In genomic region chr3:14206548-14207177, GRCh38 we compare ENCODE assay signal across 23 cellular contexts. TPM values are rescaled to one million over a fixed set of nuclear protein-coding genes. Genes with fewer than 3 reads are reported as not detected.
DNase-seq lines count a peak whose midpoint lies in the region; ATAC-seq and TF ChIP-seq lines count a peak whose summit lies in the region.
"Had no signal": no experiment of that assay in that cellular context is flagged by ENCODE, and none has a peak within 500 bp of the region (broad histone marks: within the 10 kb centered on the region; RNA-seq: fewer than 3 reads in every experiment).

No MANE protein-coding gene starts in this region.

- in situ Hi-C loops in IMR-90 (cut with MboI; ENCODE audit: low sequenced_read_pairs): loop anchor here (10.0 kb wide), 1 partner anchor 338 kb away; the partner anchor contains the start of gene GRIP2

- H3K4me2 ChIP-seq in IMR-90 (ENCODE audit: low read depth, low read length) (no peak overlapping the region), mesendoderm (ENCODE audit: low read length) (no peak overlapping the region)

- H3K4me1 ChIP-seq in IMR-90 (ENCODE audit: control insufficient read depth, insufficient read depth, low read length): peaks cover 42% of the 10 kb centered on the region
- no peaks in the 10 kb centered on the region for H3K4me1 ChIP-seq in mesendoderm (ENCODE audit: control insufficient read depth, low read depth, low read length)
- H3K4me1 ChIP-seq in sigmoid colon: no peaks in the 10 kb centered on the region

- peak; percentile 57 for DNase-seq in H7
- no peak for DNase-seq in IMR-90
- DNase-seq in WERI-Rb-1: no peak
- DNase-seq in mesendoderm: peak; percentile 66
- no peak for DNase-seq in Right ventricle myocardium inferior (ENCODE audit: missing footprints)
- DNase-seq in sigmoid colon: no peak
- DNase-seq: activated CD4-positive, alpha-beta memory T cell treated with anti-CD3 and anti-CD28 coated beads, Interleukin-2, amount 10 ng/mL, durations not matched to agents 7 days and 5 days; activated CD8-positive, alpha-beta memory T cell treated with anti-CD3 and anti-CD28 coated beads, Interleukin-2, amount 50 U/mL, for 48 hours; anterior cingulate cortex; Caco-2; DMS79; effector CD8-positive, alpha-beta T cell; NCI-H1417 treated with DMSO at 0.1 percent for 48 hours; NCI-H2081; NCI-H226; NCI-H748 treated with DMSO at 0.1 percent for 48 hours; Right ventricle myocardium superior; stimulated activated naive CD4-positive, alpha-beta T cell; T1000 had no signal

- no peak overlapping the region for H3K56ac ChIP-seq in IMR-90 (ENCODE audit: extremely low read depth, insufficient read depth, low read length)
- H3K56ac ChIP-seq in mesendoderm (ENCODE audit: low read length): no peak overlapping the region

- H3K27me3 ChIP-seq in H7 (ENCODE audit: control insufficient read depth, insufficient read depth, low read length): no peaks in the 10 kb centered on the region
- H3K27me3 ChIP-seq in IMR-90 (ENCODE audit: control insufficient read depth, insufficient read depth, low read length): no peaks in the 10 kb centered on the region
- H3K27me3 ChIP-seq in WERI-Rb-1 (ENCODE audit: insufficient read depth, low read depth, severe bottlenecking): no peaks in the 10 kb centered on the region
- no peaks in the 10 kb centered on the region for H3K27me3 ChIP-seq in mesendoderm (ENCODE audit: insufficient read depth, low read length, poor library complexity)
- H3K27me3 ChIP-seq in sigmoid colon: no peaks in the 10 kb centered on the region

- no peak overlapping the region for H3K23ac ChIP-seq in IMR-90 (ENCODE audit: low read depth, low read length)
- H3K23ac ChIP-seq in mesendoderm (ENCODE audit: low read length): no peak overlapping the region

- H3K9ac ChIP-seq in IMR-90 (ENCODE audit: low read depth, low read length) (no peak overlapping the region), mesendoderm (ENCODE audit: low read length) (no peak overlapping the region)

- peak overlapping the region; percentile 7; the same call in 1 of the 2 replicates for H3K27ac ChIP-seq in IMR-90 (ENCODE audit: insufficient read depth, low read length)
- no peak overlapping the region for H3K27ac ChIP-seq in WERI-Rb-1
- H3K27ac ChIP-seq in mesendoderm (ENCODE audit: low read depth, low read length): no peak overlapping the region
- H3K27ac ChIP-seq in sigmoid colon: no peak overlapping the region
- H3K27ac ChIP-seq: C4-2B had no signal

- H4K8ac ChIP-seq in IMR-90 (ENCODE audit: low read depth in 2 of 2, low read length in 2 of 2): no peak overlapping the region
- no peak overlapping the region for H4K8ac ChIP-seq in mesendoderm (ENCODE audit: low read depth, low read length)

- no peak overlapping the region for H3K4me3 ChIP-seq in H7 (ENCODE audit: insufficient read depth, low read depth, low read length)
- H3K4me3 ChIP-seq in IMR-90 (ENCODE audit: insufficient read depth, low read depth, low read length): no peak overlapping the region
- no peak overlapping the region for H3K4me3 ChIP-seq in WERI-Rb-1 (ENCODE audit: low read depth, low read length)
- H3K4me3 ChIP-seq in mesendoderm (ENCODE audit: low read length): no peak overlapping the region
- H3K4me3 ChIP-seq in sigmoid colon: no peak overlapping the region

- intact Hi-C loops in IMR-90 (cut with micrococcal nuclease): no loop called here
- intact Hi-C loops in Right ventricle myocardium inferior (cut with DNase I): no loop called here
- intact Hi-C loops in sigmoid colon (cut with DNase I): no loop called here

- peaks cover 20% of the 10 kb centered on the region for H3K9me1 ChIP-seq in IMR-90 (ENCODE audit: insufficient read depth, low read length)

- TF ChIP-seq POLR2A in IMR-90 (IDR thresholded peaks at IDR 0.05; ENCODE audit: low read depth, low read length) (no peak), sigmoid colon (IDR thresholded peaks at IDR 0.05) (no peak)

- no peak for TF ChIP-seq EP300 in sigmoid colon (IDR thresholded peaks at IDR 0.05)

- CTCF ChIA-PET in IMR-90 (lab: Yijun Ruan, JAX): no interaction called here

- H3K14ac ChIP-seq in IMR-90 (replicated peaks; ENCODE audit: low read depth, low read length): no peak overlapping the region

- TF ChIP-seq CTCF in IMR-90 (conservative IDR thresholded peaks at IDR 0.05; ENCODE audit: low read depth, low read length): no peak
- 0 out of 2 replicates have a peak, but pooled peaks have one; percentile 10 for TF ChIP-seq CTCF in WERI-Rb-1 (IDR thresholded peaks at IDR 0.05; ENCODE audit: low read depth, low read length)
- TF ChIP-seq CTCF in sigmoid colon (IDR thresholded peaks at IDR 0.05): no peak

- POLR2A ChIA-PET in IMR-90 (lab: Charles Lee; ENCODE audit: unreplicated experiment): no interaction called here

- H4K91ac ChIP-seq in IMR-90 (ENCODE audit: insufficient read depth, low read depth, low read length): peak overlapping the region; percentile 68

- H2AFZ ChIP-seq in IMR-90 (replicated peaks; ENCODE audit: low read length, poor library complexity): peak overlapping the region; percentile 9

- H3K36me3 ChIP-seq in H7 (replicated peaks; ENCODE audit: control insufficient read depth, insufficient read depth, low read length): no peaks in the 10 kb centered on the region; the same call in 1 of the 2 replicates
- H3K36me3 ChIP-seq in IMR-90 (ENCODE audit: control insufficient read depth, insufficient read depth, low read length): no peaks in the 10 kb centered on the region
- no peaks in the 10 kb centered on the region for H3K36me3 ChIP-seq in WERI-Rb-1
- H3K36me3 ChIP-seq in mesendoderm (ENCODE audit: control insufficient read depth, insufficient read depth, low read length): no peaks in the 10 kb centered on the region
- no peaks in the 10 kb centered on the region for H3K36me3 ChIP-seq in sigmoid colon

- peak overlapping the region; percentile 39; the same call in 2 of the 3 replicates for H2BK15ac ChIP-seq in IMR-90 (ENCODE audit: low read depth, low read length)
- H2BK15ac ChIP-seq in mesendoderm (replicated peaks; ENCODE audit: low read depth): no peak overlapping the region

- peak overlapping the region; percentile 10 for H4K5ac ChIP-seq in IMR-90 (ENCODE audit: low read depth, low read length)
- no peak overlapping the region for H4K5ac ChIP-seq in mesendoderm (ENCODE audit: low read length)

- H3K79me1 ChIP-seq in IMR-90 (ENCODE audit: low read depth in 1 of 2, low read length in 2 of 2) (no peaks in the 10 kb centered on the region), mesendoderm (ENCODE audit: low read length) (no peaks in the 10 kb centered on the region)

- H2AK9ac ChIP-seq in IMR-90 (replicated peaks; ENCODE audit: low read depth, low read length, poor library complexity): no peak overlapping the region

- peak overlapping the region; percentile 76 for H3K4ac ChIP-seq in IMR-90 (ENCODE audit: low read depth, low read length)
- no peak overlapping the region for H3K4ac ChIP-seq in mesendoderm (ENCODE audit: low read depth, low read length)

- H2BK5ac ChIP-seq in IMR-90 (ENCODE audit: low read depth, low read length, poor library complexity, severe bottlenecking) (no peak overlapping the region), mesendoderm (ENCODE audit: low read length) (no peak overlapping the region)

- no peak for TF ChIP-seq RAD21 in IMR-90 (IDR thresholded peaks at IDR 0.05; ENCODE audit: low read length)

- H2AK5ac ChIP-seq in IMR-90 (ENCODE audit: low read depth, low read length) (peak overlapping the region; percentile 47; the same call in 1 of the 2 replicates), mesendoderm (ENCODE audit: low read length) (no peak overlapping the region)

- no TSS peak for BruUV-seq in IMR-90 (replicated peaks; lab: Mats Ljungman, UMichigan)

- H3K9me3 ChIP-seq in IMR-90 (ENCODE audit: control insufficient read depth, insufficient read depth, low read length) (no peaks in the 10 kb centered on the region), WERI-Rb-1 (ENCODE audit: severe bottlenecking) (no peaks in the 10 kb centered on the region), sigmoid colon (no peaks in the 10 kb centered on the region)
- H3K9me3 ChIP-seq: Caco-2 had no signal

- H2BK120ac ChIP-seq in IMR-90 (ENCODE audit: low read depth, low read length) (peak overlapping the region; percentile 38), mesendoderm (ENCODE audit: low read depth, low read length) (no peak overlapping the region)

- H3K18ac ChIP-seq in IMR-90 (ENCODE audit: low read depth, low read length): peak overlapping the region; percentile 15
- no peak overlapping the region for H3K18ac ChIP-seq in mesendoderm (ENCODE audit: low read length)

- 88% methylated on average over 5 of the region's 6 CpGs; no CpG with 5 or more reads in 1 of the 2 experiments for WGBS in IMR-90 (ENCODE audit: extremely low coverage in 2 of 2, insufficient read length in 1 of 2), 2 experiments
- WGBS in mesendoderm (ENCODE audit: extremely low coverage, insufficient coverage, low lambda C conversion rate): no CpG with 5 or more reads among the region's 6 CpGs
- 96% methylated on average over 6 of the region's 6 CpGs for WGBS in sigmoid colon, 2 donors

- no peak for ATAC-seq in IMR-90 (ENCODE audit: low read depth)
- no peak for ATAC-seq in Right ventricle myocardium inferior
- ATAC-seq in GM18907 (IDR thresholded peaks at IDR 0.05; ENCODE audit: unreplicated experiment): no peak
- ATAC-seq: activated CD4-positive, CD25-positive, alpha-beta regulatory T cell treated with anti-CD3 and anti-CD28 coated beads, Interleukin-2, amount 50 U/mL, for 24 hours; activated T-helper 17 cell treated with anti-CD3 and anti-CD28 coated beads, Interleukin-2, amount 50 U/mL, for 72 hours had no signal

- dilution Hi-C loops in IMR-90 (cut with HindIII; ENCODE audit: low sequenced_read_pairs, unreplicated experiment): no loop called here

- peak overlapping the region; percentile 22 for H2BK20ac ChIP-seq in IMR-90 (ENCODE audit: low read depth, low read length)

- H3K79me2 ChIP-seq in mesendoderm (ENCODE audit: control insufficient read depth, insufficient read depth, low read length): no peaks in the 10 kb centered on the region

- H4K20me1 ChIP-seq in IMR-90 (ENCODE audit: insufficient read depth, low read length): no peaks in the 10 kb centered on the region

RNA-seq across cellular contexts. Expression of gene LSM3, which starts 28.0 kb away (rescaled TPM):
- 17.0 and 17.9 TPM in 2 replicates for total RNA-seq in H7 (2014; rRNA removed; shearing (Covaris generic))
- total RNA-seq in IMR-90 (2012; rRNA removed): 3.4 and 14.2 TPM in 2 replicates
- 10.0 and 11.5 TPM in 2 replicates for polyA plus RNA-seq in IMR-90 (2012; rRNA removed)
- polyA plus RNA-seq in IMR-90 (2012; cell fraction: cytosol; rRNA removed): 0.87 and 1.00 TPM in 2 replicates
- polyA plus RNA-seq in IMR-90 (2012; cell fraction: nucleus; rRNA removed; ENCODE audit: low replicate concordance): 0.20 and 1.8 TPM in 2 replicates
- 50.3 TPM for polyA plus RNA-seq in mesendoderm (2013, experiment 1 of 2)
- polyA plus RNA-seq in mesendoderm (2013, experiment 2 of 2): 49.8 TPM
- total RNA-seq in Right ventricle myocardium inferior: 17.2 TPM
- total RNA-seq in sigmoid colon: 10 to 100 TPM in 3 of 4 donors, 1 to 10 TPM in 1; 8.0 to 17.1 (median 14.9) TPM
- 10 to 100 TPM; 15.0 to 20.4 (median 19.2) TPM for polyA plus RNA-seq in sigmoid colon

RNA-seq across cellular contexts. Expression of gene XPC, which starts 28.3 kb away (rescaled TPM):
- total RNA-seq in H7 (2014; rRNA removed; shearing (Covaris generic)): 23.9 and 31.0 TPM in 2 replicates
- total RNA-seq in IMR-90 (2012; rRNA removed): 40.5 and 48.8 TPM in 2 replicates
- 27.6 and 30.9 TPM in 2 replicates for polyA plus RNA-seq in IMR-90 (2012; rRNA removed)
- polyA plus RNA-seq in IMR-90 (2012; cell fraction: cytosol; rRNA removed): 17.6 and 18.4 TPM in 2 replicates
- 62.0 and 94.0 TPM in 2 replicates for polyA plus RNA-seq in IMR-90 (2012; cell fraction: nucleus; rRNA removed; ENCODE audit: low replicate concordance)
- 12.8 TPM for polyA plus RNA-seq in mesendoderm (2013, experiment 1 of 2)
- polyA plus RNA-seq in mesendoderm (2013, experiment 2 of 2): 12.3 TPM
- total RNA-seq in Right ventricle myocardium inferior: 7.7 TPM
- total RNA-seq in sigmoid colon: 10 to 100 TPM; 30.3 to 37.5 (median 32.6) TPM
- polyA plus RNA-seq in sigmoid colon: 10 to 100 TPM in 1 of 3 donors, 1 to 10 TPM in 2; 8.1 to 20.0 (median 9.0) TPM

Comparison
In these comparisons a context has a peak if more than half of its experiments do, and no peak if none do; other contexts are left out.
1. DNase-seq: peak in H7 (single experiment) and mesendoderm (single experiment); none in IMR-90 (single experiment), WERI-Rb-1 (single experiment), Right ventricle myocardium inferior (single experiment) and sigmoid colon (single experiment).